ENCODE assay signal across 10 cellular contexts in genomic region chr11:108237058-108237481, GRCh38. TPM values are rescaled to one million over a fixed set of nuclear protein-coding genes. Genes with fewer than 3 reads are reported as not detected.
DNase-seq lines count a peak whose midpoint lies in the region; ATAC-seq and TF ChIP-seq lines count a peak whose summit lies in the region.
"Had no signal": no experiment of that assay in that cellular context is flagged by ENCODE, and none has a peak within 500 bp of the region (broad histone marks: within the 10 kb centered on the region; RNA-seq: fewer than 3 reads in every experiment).

No MANE protein-coding gene starts in this region.

- ATAC-seq in GM19395 (IDR thresholded peaks at IDR 0.05; ENCODE audit: unreplicated experiment): peak; percentile 68
- peak; percentile 49 for ATAC-seq in HG03103 (IDR thresholded peaks at IDR 0.05; ENCODE audit: low read depth, unreplicated experiment)
- peak; percentile 37 for ATAC-seq in activated CD8-positive, alpha-beta T cell treated with anti-CD3 and anti-CD28 coated beads for 36 hours
- no peak for ATAC-seq in heart left ventricle

- POLR2A ChIA-PET in activated CD8-positive, alpha-beta T cell treated with anti-CD3 and anti-CD28 coated beads for 36 hours (lab: Charles Lee): interaction anchor here (0.6 to 8.9 kb wide), 10 partner anchors 8 to 261 kb away, joined by 3 to 121 read pairs (median 4); partner anchors contain the start of genes ATM, NPAT and POGLUT3

- no peak for DNase-seq in activated CD8-positive, alpha-beta T cell treated with anti-CD3 and anti-CD28 coated beads for 36 hours
- DNase-seq in heart left ventricle (no peak), mucosa of gallbladder (ENCODE audit: low spot score) (no peak), NCI-H2029 (lab: John Stamatoyannopoulos, UW) (no peak), putamen (ENCODE audit: low spot score) (no peak)
- DNase-seq: NCI-H2171 had no signal

- CTCF ChIA-PET in activated CD8-positive, alpha-beta T cell treated with anti-CD3 and anti-CD28 coated beads for 36 hours (lab: Charles Lee): interaction anchor here (1.1 to 8.5 kb wide), 6 partner anchors 8 to 428 kb away, joined by 3 to 79 read pairs (median 4); partner anchors contain the start of genes ATM, CUL5, DDX10 and NPAT

- peaks cover 47% of the 10 kb centered on the region for H3K36me3 Mint-ChIP-seq in activated CD8-positive, alpha-beta T cell treated with anti-CD3 and anti-CD28 coated beads for 36 hours (ENCODE audit: low read depth)

- H3K9me3 Mint-ChIP-seq in activated CD8-positive, alpha-beta T cell treated with anti-CD3 and anti-CD28 coated beads for 36 hours: no peaks in the 10 kb centered on the region

- no peak overlapping the region for H2AFZ ChIP-seq in ACC112 (ENCODE audit: low read length, unreplicated experiment)

- H3K4me3 Mint-ChIP-seq in activated CD8-positive, alpha-beta T cell treated with anti-CD3 and anti-CD28 coated beads for 36 hours: peak overlapping the region; percentile 58

- H3K9me3 ChIP-seq in heart left ventricle: peaks cover 0 to 3% (median 0%) of the 10 kb centered on the region in 12 donors

- intact Hi-C loops in activated CD8-positive, alpha-beta T cell treated with anti-CD3 and anti-CD28 coated beads for 36 hours (cut with micrococcal nuclease): no loop called here
- intact Hi-C loops in heart left ventricle (cut with DNase I): no loop called here

- H3K4me1 ChIP-seq in ACC112 (ENCODE audit: control insufficient read depth, insufficient read depth, low read length, unreplicated experiment) (peaks cover 12% of the 10 kb centered on the region), heart left ventricle (peaks cover 0 to 44% (median 0%) of the 10 kb centered on the region in 12 donors)

- peaks cover 76% of the 10 kb centered on the region for H3K4me1 Mint-ChIP-seq in activated CD8-positive, alpha-beta T cell treated with anti-CD3 and anti-CD28 coated beads for 36 hours (ENCODE audit: low read depth)

- no peak for TF ChIP-seq POLR2A in heart left ventricle (IDR thresholded peaks at IDR 0.05)

- no peaks in the 10 kb centered on the region for H3K27me3 Mint-ChIP-seq in activated CD8-positive, alpha-beta T cell treated with anti-CD3 and anti-CD28 coated beads for 36 hours

- TF ChIP-seq CTCF in activated CD8-positive, alpha-beta T cell treated with anti-CD3 and anti-CD28 coated beads for 36 hours (IDR thresholded peaks at IDR 0.05): no peak
- no peak for TF ChIP-seq CTCF in heart left ventricle (IDR thresholded peaks at IDR 0.05)

- H3K36me3 ChIP-seq in ACC112 (ENCODE audit: insufficient read depth, low read length) (peaks cover 23% of the 10 kb centered on the region), heart left ventricle (peaks cover 0 to 97% (median 61%) of the 10 kb centered on the region in 9 donors)

- H3K79me2 ChIP-seq in ACC112 (ENCODE audit: control insufficient read depth, insufficient read depth, low read length, unreplicated experiment): no peaks in the 10 kb centered on the region

- H3K27ac ChIP-seq in ACC112 (ENCODE audit: low read depth, low read length) (peak overlapping the region; percentile 32; the same call in 1 of the 2 replicates), heart left ventricle (peak overlapping the region in 2 of 12 donors; percentile 25 to 83)
- H3K27ac ChIP-seq: C4-2B had no signal

- no peaks in the 10 kb centered on the region for H3K27me3 ChIP-seq in ACC112 (ENCODE audit: insufficient read depth, low read length)
- H3K27me3 ChIP-seq in heart left ventricle: no peaks in the 10 kb centered on the region

- WGBS in heart left ventricle, 4 donors: 89 to 100% (median 95%) methylated on average over 1 of the region's 1 CpG

- peak overlapping the region; percentile 95 for H3K27ac Mint-ChIP-seq in activated CD8-positive, alpha-beta T cell treated with anti-CD3 and anti-CD28 coated beads for 36 hours

- H3K4me3 ChIP-seq in ACC112 (ENCODE audit: low read depth, low read length) (no peak overlapping the region), heart left ventricle (no peak overlapping the region)

RNA-seq across cellular contexts. Expression of gene ATM, which starts 14.2 kb away (rescaled TPM):
- total RNA-seq in activated CD8-positive, alpha-beta T cell treated with anti-CD3 and anti-CD28 coated beads for 36 hours: 10 to 100 TPM; 75.8 to 77.5 TPM
- 10 to 100 TPM; 25.3 to 50.8 (median 32.8) TPM for total RNA-seq in heart left ventricle
- 10 to 100 TPM; 14.0 to 15.5 TPM for polyA plus RNA-seq in heart left ventricle
- 68.1 TPM for total RNA-seq in mucosa of gallbladder

RNA-seq across cellular contexts. Expression of gene NPAT, which starts 14.6 kb away (rescaled TPM):
- total RNA-seq in activated CD8-positive, alpha-beta T cell treated with anti-CD3 and anti-CD28 coated beads for 36 hours: 10 to 100 TPM; 32.1 to 37.1 TPM
- total RNA-seq in heart left ventricle: 10 to 100 TPM in 4 of 9 donors, 1 to 10 TPM in 5; 7.0 to 12.3 (median 8.9) TPM
- polyA plus RNA-seq in heart left ventricle: 1 to 10 TPM; 1.8 to 3.8 TPM
- 12.5 TPM for total RNA-seq in mucosa of gallbladder

Comparison
In these comparisons a context has a peak if more than half of its experiments do, and no peak if none do; other contexts are left out.
1. ATAC-seq: peak in GM19395 (single experiment), HG03103 (single experiment) and activated CD8-positive, alpha-beta T cell treated with anti-CD3 and anti-CD28 coated beads for 36 hours (single experiment); none in heart left ventricle (0 of 4).